8 cellular contexts compared by ENCODE assay signal in genomic region chr19:15378529-15379082, GRCh38.
DNase-seq lines count a peak whose midpoint lies in the region; ATAC-seq lines count a peak whose summit lies in the region.

No MANE protein-coding gene starts in this region.

- ATAC-seq in memory B cell (ENCODE audit: low read depth) (no peak), GM18870 (IDR thresholded peaks at IDR 0.05; ENCODE audit: unreplicated experiment) (no peak)

- DNase-seq in NCI-H748 (lab: John Stamatoyannopoulos, UW; ENCODE audit: unreplicated experiment) (peak; percentile 30), NCI-H748 treated with DMSO at 0.1 percent for 48 hours (lab: John Stamatoyannopoulos, UW) (no peak), NCI-H2107 (lab: John Stamatoyannopoulos, UW) (peak; percentile 14), memory B cell (ENCODE audit: low spot score in 2 of 2) (peak; percentile 24 to 39)
- DNase-seq in activated CD4-positive, alpha-beta T cell treated with anti-CD3 and anti-CD28 coated beads, Interleukin-2, amount 50 U/mL, for 4 hours: peak; percentile 27 to 32
- DNase-seq in effector CD8-positive, alpha-beta T cell (lab: John Stamatoyannopoulos, UW): peak; percentile 18
- peak; percentile 9 for DNase-seq in stimulated activated CD8-positive, alpha-beta memory T cell treated with anti-CD3 and anti-CD28 coated beads, Interleukin-7, amount 100 ng/mL, for 24 hours (ENCODE audit: low read depth)

- H3K4me3 Mint-ChIP-seq in memory B cell: peak overlapping the region; percentile 96

- peak overlapping the region; percentile 98 for H3K27ac Mint-ChIP-seq in memory B cell

- H3K4me1 Mint-ChIP-seq in memory B cell: peaks cover 28% of the 10 kb centered on the region

- H3K27me3 Mint-ChIP-seq in memory B cell: no peaks in the 10 kb centered on the region

- no peaks in the 10 kb centered on the region for H3K36me3 Mint-ChIP-seq in memory B cell

- H3K9me3 Mint-ChIP-seq in memory B cell: no peaks in the 10 kb centered on the region
